Comparison of ENCODE assay signal across 2 cellular contexts in genomic region chr5:75348241-75348640, GRCh38.
TF ChIP-seq lines count a peak whose summit lies in the region.

No MANE protein-coding gene starts in this region.

TF ChIP-seq in IMR-90, 13 proteins besides CTCF, POLR2A, EP300 and RAD21:
- no peak for TF ChIP-seq MAZ (IDR thresholded peaks at IDR 0.05; ENCODE audit: borderline replicate concordance, low read depth, low read length)
- no peak for TF ChIP-seq CHD1 (IDR thresholded peaks at IDR 0.05; ENCODE audit: low read depth, low read length)
- no peak for TF ChIP-seq ELK1 (IDR thresholded peaks at IDR 0.05; ENCODE audit: borderline replicate concordance, low read depth, low read length)
- no peak for TF ChIP-seq FOS (IDR thresholded peaks at IDR 0.05; ENCODE audit: low read depth, low read length)
- TF ChIP-seq NFE2L2 (IDR thresholded peaks at IDR 0.05; ENCODE audit: low read depth, low read length), result no peak
- TF ChIP-seq BHLHE40 (IDR thresholded peaks at IDR 0.05; ENCODE audit: low read depth, low read length), result no peak
- TF ChIP-seq RCOR1 (IDR thresholded peaks at IDR 0.05; ENCODE audit: insufficient replicate concordance, low read length), result no peak
- no peak for TF ChIP-seq RFX5 (IDR thresholded peaks at IDR 0.05; ENCODE audit: low read depth, low read length)
- TF ChIP-seq CEBPB (IDR thresholded peaks at IDR 0.05; ENCODE audit: low read depth, low read length), result no peak
- no peak for TF ChIP-seq MAFK (IDR thresholded peaks at IDR 0.05; ENCODE audit: low read depth, low read length)
- no peak for TF ChIP-seq USF2 (IDR thresholded peaks at IDR 0.05; ENCODE audit: low read depth, low read length)
- TF ChIP-seq SMC3 (IDR thresholded peaks at IDR 0.05; ENCODE audit: low read depth, low read length), result no peak
- TF ChIP-seq MXI1 (IDR thresholded peaks at IDR 0.05; ENCODE audit: borderline replicate concordance, low read depth, low read length), result no peak

TF ChIP-seq in HEK293T, 16 proteins besides CTCF, POLR2A, EP300 and RAD21:
- TF ChIP-seq LEF1 (IDR thresholded peaks at IDR 0.05; ENCODE audit: borderline replicate concordance) (no peak), ELF4 (IDR thresholded peaks at IDR 0.05) (no peak), SP1 (IDR thresholded peaks at IDR 0.05) (no peak), CTBP1 (IDR thresholded peaks at IDR 0.05; ENCODE audit: borderline replicate concordance) (no peak), BHLHE40 (IDR thresholded peaks at IDR 0.05; ENCODE audit: borderline replicate concordance) (no peak), PKNOX1 (IDR thresholded peaks at IDR 0.05) (no peak), FOXM1 (IDR thresholded peaks at IDR 0.05; ENCODE audit: borderline replicate concordance) (no peak)
TF ChIP-seq in HEK293T: peak in this region for 0.
